Comparison of ENCODE assay signal across 16 cellular contexts in the genomic region with DNA sequence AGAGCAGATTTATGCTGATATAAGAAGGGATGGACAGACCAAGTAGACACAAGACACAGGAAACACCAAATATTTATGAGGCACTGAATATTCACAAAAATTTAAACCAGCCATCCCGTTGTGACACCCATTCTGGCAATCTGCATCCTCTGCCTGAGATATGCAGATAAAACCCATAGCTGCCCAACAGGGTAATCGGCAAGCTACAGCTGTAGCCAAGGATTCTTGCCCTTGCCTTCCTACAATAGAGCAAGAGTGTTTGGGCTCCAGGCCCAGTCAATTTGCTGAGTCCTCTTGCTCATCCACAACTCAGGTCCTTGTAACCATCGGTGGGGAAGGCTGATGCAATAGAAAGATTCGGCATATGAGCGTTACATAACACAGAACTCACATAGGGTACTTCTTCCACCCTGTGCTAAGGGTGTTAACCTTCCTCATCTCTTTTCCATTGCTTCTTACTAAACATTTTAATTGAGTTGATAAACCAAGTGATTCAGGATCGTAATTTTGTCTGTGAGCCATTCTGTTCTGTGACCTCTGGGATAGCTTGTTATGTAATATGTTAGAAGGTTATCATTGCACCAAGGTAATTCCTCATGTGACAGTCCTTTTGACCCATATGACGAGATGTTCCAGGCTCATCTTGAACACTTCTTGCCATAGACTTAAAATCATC. TPM values are rescaled to one million over a fixed set of nuclear protein-coding genes. Genes with fewer than 3 reads are reported as not detected.
"Had no signal": no experiment of that assay in that cellular context is flagged by ENCODE, and none has a peak within 500 bp of the region (broad histone marks: within the 10 kb centered on the region; RNA-seq: fewer than 3 reads in every experiment).

No MANE protein-coding gene starts in this region.

- ATAC-seq: gastroesophageal sphincter, pancreas, upper lobe of right lung had no signal

- H3K4me3 Mint-ChIP-seq: neural progenitor cell; stimulated activated naive CD8-positive, alpha-beta T cell treated with anti-CD3 and anti-CD28 coated beads, Interleukin-15, Interleukin-2, amounts not matched to agents 100 ng/mL and 50 ng/mL, for 24 hours had no signal

- H3K36me3 ChIP-seq: adrenal gland, gastroesophageal sphincter, neural progenitor cell, pancreas, upper lobe of right lung had no signal

- H3K27me3 Mint-ChIP-seq: stimulated activated naive CD8-positive, alpha-beta T cell treated with anti-CD3 and anti-CD28 coated beads, Interleukin-15, Interleukin-2, amounts not matched to agents 100 ng/mL and 50 ng/mL, for 24 hours had no signal

- H3K27ac Mint-ChIP-seq: neural progenitor cell; stimulated activated naive CD8-positive, alpha-beta T cell treated with anti-CD3 and anti-CD28 coated beads, Interleukin-15, Interleukin-2, amounts not matched to agents 100 ng/mL and 50 ng/mL, for 24 hours had no signal

- H3K36me3 Mint-ChIP-seq: neural progenitor cell had no signal

- H3K4me1 ChIP-seq: adrenal gland, gastroesophageal sphincter, neural progenitor cell, pancreas, upper lobe of right lung had no signal

- DNase-seq: activated gamma-delta T cell treated with Interleukin-2 at 50 U/mL for 16 hours; activated T-cell treated with anti-CD3 and anti-CD28 coated beads, Interleukin-2, amount 50 U/mL, for 1 hour; adrenal gland; caudate nucleus; effector CD4-positive, alpha-beta T cell; kidney; pancreas; stimulated activated CD4-positive, alpha-beta T cell treated with anti-CD3 and anti-CD28 coated beads, Interleukin-4, amount 100 ng/mL, for 24 hours; T-helper 2 cell; upper lobe of right lung had no signal

- H3K9me3 ChIP-seq: adrenal gland, gastroesophageal sphincter, pancreas, upper lobe of right lung had no signal

- H3K4me3 ChIP-seq: adrenal gland, coronary artery, gastroesophageal sphincter, neural progenitor cell, pancreas, upper lobe of right lung had no signal

- H3K9me3 Mint-ChIP-seq: neural progenitor cell; stimulated activated naive CD8-positive, alpha-beta T cell treated with anti-CD3 and anti-CD28 coated beads, Interleukin-15, Interleukin-2, amounts not matched to agents 100 ng/mL and 50 ng/mL, for 24 hours had no signal

- FAIRE-seq: kidney, pancreas had no signal

- H3K4me1 Mint-ChIP-seq: neural progenitor cell had no signal

RNA-seq across cellular contexts. Expression of a gene that starts 18.7 kb away (rescaled TPM):
- total RNA-seq: myocyte had no signal

RNA-seq across cellular contexts. Expression of a gene that starts 21.8 kb away (rescaled TPM):
- total RNA-seq: myocyte, temporal lobe had no signal

RNA-seq across cellular contexts. Expression of a gene that starts 30.6 kb away (rescaled TPM):
- total RNA-seq: myocyte had no signal

RNA-seq across cellular contexts. Expression of a gene that starts 58.0 kb away (rescaled TPM):
- total RNA-seq: myocyte had no signal

RNA-seq across cellular contexts. Expression of a gene that starts 59.7 kb away (rescaled TPM):
- total RNA-seq: myocyte, temporal lobe had no signal
